Comparison of ENCODE assay signal across 8 cellular contexts in the genomic region with DNA sequence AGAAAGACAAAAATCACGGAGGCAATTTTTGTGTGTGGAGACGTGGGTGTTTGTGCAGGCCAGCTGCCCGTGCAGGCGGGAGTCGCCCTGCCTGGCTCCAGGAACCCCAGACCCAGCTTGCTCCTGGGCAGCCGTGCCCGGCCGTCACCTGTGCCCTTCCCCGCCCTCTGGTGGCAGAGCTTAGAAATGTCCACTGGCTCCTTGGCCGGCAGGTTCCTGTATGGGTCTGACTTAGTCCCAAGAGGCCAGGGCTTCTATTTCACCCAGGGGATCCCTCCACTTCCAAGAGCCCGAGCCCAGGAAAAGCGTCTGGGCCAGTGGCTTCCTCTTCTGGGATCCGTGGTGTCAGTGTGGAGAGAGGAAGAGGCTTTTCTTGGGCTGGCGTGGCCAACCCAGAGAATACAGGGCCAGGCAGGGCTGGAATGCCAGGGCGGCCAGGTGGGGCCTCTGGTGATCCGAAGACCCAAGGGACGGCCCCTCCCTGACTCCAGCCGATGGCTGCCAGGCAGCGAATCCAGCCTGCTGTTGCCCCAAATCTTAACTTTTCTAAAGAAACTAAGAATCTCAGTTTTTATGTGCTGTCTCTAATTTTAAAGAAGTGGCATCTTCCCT.
DNase-seq lines count a peak whose midpoint lies in the region; ATAC-seq and TF ChIP-seq lines count a peak whose summit lies in the region.

No MANE protein-coding gene starts in this region.

- CTCF ChIA-PET in GM10248 (lab: Yijun Ruan, JAX): interaction anchor here (0.5 to 1.3 kb wide), 3 partner anchors 9 to 128 kb away, joined by 3 to 4 read pairs (median 3); no protein-coding TSS in a partner anchor

- POLR2A ChIA-PET in GM10248 (lab: Yijun Ruan, JAX): no interaction called here

- ATAC-seq in HG03442 (IDR thresholded peaks at IDR 0.05; ENCODE audit: unreplicated experiment) (peak; percentile 68), GM19452 (IDR thresholded peaks at IDR 0.05; ENCODE audit: unreplicated experiment) (no peak)

- DNase-seq in GM10248 (ENCODE audit: extremely low spot score) (peak; percentile 46), UCSD-AML1 (lab: John Stamatoyannopoulos, UW; ENCODE audit: unreplicated experiment) (peak; percentile 38), iPS-NIHi7 (ENCODE audit: extremely low spot score) (peak; percentile 64), substantia nigra (lab: John Stamatoyannopoulos, UW) (peak in 43 of 49 donors; percentile 3 to 69 (median 29)), SKM-1 (lab: John Stamatoyannopoulos, UW; ENCODE audit: unreplicated experiment) (no peak)

- H3K27ac ChIP-seq in 22Rv1: no peak overlapping the region
- no peak overlapping the region for H3K27ac ChIP-seq in substantia nigra (ENCODE audit: low read depth, low read length, poor library complexity, severe bottlenecking)

- peak; percentile 94 for TF ChIP-seq CTCF in 22Rv1 (IDR thresholded peaks at IDR 0.05)
- peak; percentile 67 for TF ChIP-seq CTCF in GM10248 (IDR thresholded peaks at IDR 0.05; ENCODE audit: control extremely low read depth, extremely low read depth, low read depth, missing control alignments)
